8 cellular contexts compared by ENCODE assay signal in the genomic region with DNA sequence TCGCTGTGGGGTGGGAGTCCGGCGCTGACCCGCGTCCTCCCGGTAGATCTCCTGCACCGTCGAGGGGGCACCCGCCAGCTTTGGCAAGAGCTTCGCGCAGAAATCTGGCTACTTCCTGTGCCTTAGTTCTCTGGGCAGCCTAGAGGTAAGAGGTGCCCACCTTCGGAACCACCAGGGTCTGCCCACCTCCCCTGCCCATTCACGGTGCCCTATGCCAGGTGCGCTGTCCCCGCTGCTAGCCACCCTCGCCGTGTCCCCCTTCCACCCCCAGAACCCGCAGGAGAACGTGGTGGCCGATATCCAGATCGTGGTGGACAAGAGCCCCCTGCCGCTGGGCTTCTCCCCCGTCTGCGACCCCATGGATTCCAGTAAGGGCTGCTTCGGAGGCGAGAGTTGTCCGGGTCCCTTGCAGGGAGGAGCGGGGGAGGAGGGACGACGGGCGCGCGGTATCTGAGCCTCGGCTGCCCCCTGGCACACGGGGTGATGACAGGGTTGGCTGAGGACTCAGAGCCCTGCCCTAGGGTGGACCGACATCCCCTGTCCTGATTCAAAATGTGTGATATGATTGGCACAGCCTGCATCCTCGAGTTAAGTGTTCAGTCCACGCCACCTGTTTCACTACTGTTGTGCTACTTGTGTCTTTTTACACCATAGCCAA. TPM values are rescaled to one million over a fixed set of nuclear protein-coding genes. Genes with fewer than 3 reads are reported as not detected.
DNase-seq lines count a peak whose midpoint lies in the region; ATAC-seq and TF ChIP-seq lines count a peak whose summit lies in the region.

No MANE protein-coding gene starts in this region.

- H3K4me3 ChIP-seq in breast epithelium: peak overlapping the region; percentile 86 to 98 (median 92)

- no peaks in the 10 kb centered on the region for H3K4me1 ChIP-seq in breast epithelium

- peak; percentile 3 for ATAC-seq in HG02970 (IDR thresholded peaks at IDR 0.05; ENCODE audit: low FRiP score, unreplicated experiment)
- peak; percentile 34 for ATAC-seq in stimulated activated naive CD8-positive, alpha-beta T cell treated with anti-CD3 and anti-CD28 coated beads, Interleukin-15, Interleukin-2, amounts not matched to agents 100 U/mL and 50 U/mL, for 24 hours

- intact Hi-C loops in breast epithelium (cut with DNase I; ENCODE audit: low total_unique reads): no loop called here

- no peak for TF ChIP-seq POLR2A in breast epithelium (IDR thresholded peaks at IDR 0.05)

- CTCF ChIA-PET in RWPE1 (lab: Yijun Ruan, JAX): interaction anchor here (0.6 to 1.2 kb wide), 3 partner anchors 9 to 212 kb away, joined by 3 to 5 read pairs (median 3); no protein-coding TSS in a partner anchor

- no peak; the same call in 1 of the 2 replicates for TF ChIP-seq CTCF in RWPE1 (conservative IDR thresholded peaks at IDR 0.05; ENCODE audit: low read depth)
- no peak for TF ChIP-seq CTCF in breast epithelium (IDR thresholded peaks at IDR 0.05)

- no peaks in the 10 kb centered on the region for H3K27me3 ChIP-seq in breast epithelium

- H3K36me3 ChIP-seq in breast epithelium: no peaks in the 10 kb centered on the region

- H3K27ac ChIP-seq in RWPE1 (peak overlapping the region; percentile 87), breast epithelium (peak overlapping the region; percentile 79 to 83)

- no peaks in the 10 kb centered on the region for H3K9me3 ChIP-seq in breast epithelium

- DNase-seq in NOMO-1 treated with DMSO at 0.1 percent for 48 hours (lab: John Stamatoyannopoulos, UW; ENCODE audit: unreplicated experiment): peak; percentile 10
- no peak for DNase-seq in NOMO-1 treated with dmso at 0.1 percent for 144 hours (lab: John Stamatoyannopoulos, UW; ENCODE audit: unreplicated experiment)
- peak; percentile 67 for DNase-seq in RWPE1 (ENCODE audit: low spot score)
- peak in 1 of 2 donors; percentile 31 for DNase-seq in breast epithelium (ENCODE audit: low spot score in 2 of 2)
- DNase-seq in left kidney (ENCODE audit: low read depth, low spot score): peak; percentile 87
- peak; percentile 58 for DNase-seq in stimulated activated naive CD8-positive, alpha-beta T cell treated with anti-CD3 and anti-CD28 coated beads, Interleukin-15, Interleukin-2, amounts not matched to agents 100 U/mL and 50 U/mL, for 24 hours
- no peak for DNase-seq in GDM1 (lab: John Stamatoyannopoulos, UW)

- POLR2A ChIA-PET in RWPE1 (lab: Yijun Ruan, JAX; ENCODE audit: low non-redundant PET): interaction anchor here (0.6 to 0.7 kb wide), 2 partner anchors 14 to 157 kb away, joined by 3 to 6 read pairs; no protein-coding TSS in a partner anchor

RNA-seq across cellular contexts. Expression of gene MVB12A, which starts 0.5 kb away (rescaled TPM):
- total RNA-seq in breast epithelium: 10 to 100 TPM; 51.5 to 76.4 (median 74.1) TPM

RNA-seq across cellular contexts. Expression of gene BST2, which starts 15.0 kb away (rescaled TPM):
- 100 to 1,000 TPM in 2 of 3 donors, 10 to 100 TPM in 1; 90.1 to 131 (median 127) TPM for total RNA-seq in breast epithelium

RNA-seq across cellular contexts. Expression of gene CCDC194, which starts 26.4 kb away (rescaled TPM):
- under 1 TPM in 2 of 3 donors, not detected in 1; 0.64 to 0.66 TPM for total RNA-seq in breast epithelium

RNA-seq across cellular contexts. Expression of gene TMEM221, which starts 28.1 kb away (rescaled TPM):
- total RNA-seq in breast epithelium: under 1 TPM; 0.33 to 0.73 (median 0.64) TPM

RNA-seq across cellular contexts. Expression of gene NXNL1, which starts 40.3 kb away (rescaled TPM):
- under 1 TPM in 1 of 3 donors, not detected in 2; 0.64 TPM for total RNA-seq in breast epithelium

Comparison
In these comparisons a context has a peak if more than half of its experiments do, and no peak if none do; other contexts are left out.
1. DNase-seq: peak in NOMO-1 treated with DMSO at 0.1 percent for 48 hours (single experiment), RWPE1 (single experiment), left kidney (single experiment) and stimulated activated naive CD8-positive, alpha-beta T cell treated with anti-CD3 and anti-CD28 coated beads, Interleukin-15, Interleukin-2, amounts not matched to agents 100 U/mL and 50 U/mL, for 24 hours (single experiment); none in NOMO-1 treated with dmso at 0.1 percent for 144 hours (single experiment) and GDM1 (single experiment).